In the genomic region with DNA sequence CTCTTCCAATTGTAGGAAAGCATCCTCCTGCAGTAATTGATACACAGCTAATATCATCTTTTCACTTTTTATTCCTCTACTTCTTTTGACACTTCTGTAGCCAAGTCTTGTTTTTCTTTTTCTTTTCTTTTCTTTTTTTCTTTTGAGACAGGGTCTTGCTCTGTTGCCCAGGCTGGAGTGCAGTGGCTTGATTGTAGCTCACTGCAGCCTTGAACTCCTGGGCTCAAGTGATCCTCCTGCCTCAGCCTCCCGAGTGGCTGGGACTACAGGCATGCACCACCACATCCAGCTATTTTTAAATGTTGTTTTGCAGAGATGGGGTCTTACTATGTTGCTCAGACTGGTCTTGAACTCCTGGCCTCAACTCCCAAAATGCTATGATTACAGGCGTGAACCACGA, we compare ENCODE assay signal across 4 cellular contexts. TPM values are rescaled to one million over a fixed set of nuclear protein-coding genes. Genes with fewer than 3 reads are reported as not detected.
"Had no signal": no experiment of that assay in that cellular context is flagged by ENCODE, and none has a peak within 500 bp of the region (broad histone marks: within the 10 kb centered on the region; RNA-seq: fewer than 3 reads in every experiment).

No MANE protein-coding gene starts in this region.

RNA-seq across cellular contexts. Expression of gene C3AR1, which starts 5.7 kb away (rescaled TPM):
- total RNA-seq: lung microvascular endothelial cell, mesothelial cell of epicardium had no signal

RNA-seq across cellular contexts. Expression of gene CLEC4A, which starts 51.6 kb away (rescaled TPM):
- total RNA-seq: left ventricle myocardium superior, lung microvascular endothelial cell, myocyte had no signal
